Comparison of ENCODE assay signal across 18 cellular contexts in the genomic region with DNA sequence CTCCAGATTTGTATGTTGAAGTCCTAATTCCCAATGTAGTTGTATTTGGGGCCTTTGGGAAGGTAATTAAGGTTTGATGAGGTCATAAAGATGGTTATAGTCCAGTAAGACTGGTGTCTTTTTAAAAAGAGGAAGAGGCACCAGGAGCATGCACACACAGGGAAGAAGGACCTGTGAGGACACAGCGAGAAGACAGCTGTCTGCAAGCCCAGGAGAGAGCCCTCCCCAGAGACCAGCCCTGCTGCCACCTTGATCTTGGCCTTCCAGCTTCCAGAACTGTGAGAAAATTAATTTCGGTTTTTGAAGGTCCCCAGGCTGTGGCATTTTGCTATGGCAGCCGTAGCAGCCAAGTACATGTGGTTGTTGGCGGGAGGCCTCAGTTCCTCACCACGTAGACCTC.
"Had no signal": no experiment of that assay in that cellular context is flagged by ENCODE, and none has a peak within 500 bp of the region (broad histone marks: within the 10 kb centered on the region; RNA-seq: fewer than 3 reads in every experiment).

No MANE protein-coding gene starts in this region.

- H3K4me1 ChIP-seq: gastroesophageal sphincter, heart left ventricle, pancreas, testis, vagina had no signal

- H3K36me3 ChIP-seq: gastroesophageal sphincter, heart left ventricle, pancreas, vagina had no signal

- H3K4me3 Mint-ChIP-seq: activated CD4-positive, alpha-beta memory T cell treated with anti-CD3 and anti-CD28 coated beads for 36 hours; activated naive CD4-positive, alpha-beta T cell treated with anti-CD3 and anti-CD28 coated beads, Interleukin-2, amount 50 U/mL, for 24 hours; brain; nephron progenitor cell; stimulated activated memory B cell treated with anti-CD40 and anti-IgM and Interleukin-4, amounts not matched to agents 10 μg/mL and 1 μg/mL and 100 μg/mL, for 72 hours; type B pancreatic cell had no signal

- H3K4me1 Mint-ChIP-seq: activated naive CD4-positive, alpha-beta T cell treated with anti-CD3 and anti-CD28 coated beads, Interleukin-2, amount 50 U/mL, for 24 hours; brain; stimulated activated memory B cell treated with anti-CD40 and anti-IgM and Interleukin-4, amounts not matched to agents 10 μg/mL and 1 μg/mL and 100 μg/mL, for 72 hours had no signal

- H3K9me3 ChIP-seq: pancreas, testis, vagina had no signal

- DNase-seq: activated CD4-positive, alpha-beta memory T cell treated with anti-CD3 and anti-CD28 coated beads for 36 hours; activated CD4-positive, alpha-beta T cell treated with anti-CD3 and anti-CD28 coated beads for 48 hours; activated gamma-delta T cell treated with Interleukin-2 at 50 U/mL for 16 hours; heart left ventricle; left ventricle myocardium superior; nephron progenitor cell; right cardiac atrium; stimulated activated CD4-positive, alpha-beta T cell treated with anti-CD3 and anti-CD28 coated beads, Interleukin-2, amount 100 ng/mL, for 24 hours; testis had no signal

- H3K4me3 ChIP-seq: gastroesophageal sphincter, heart left ventricle, pancreas, skin epidermis, testis, vagina had no signal

- H3K9me3 Mint-ChIP-seq: activated CD4-positive, alpha-beta memory T cell treated with anti-CD3 and anti-CD28 coated beads for 36 hours; activated naive CD4-positive, alpha-beta T cell treated with anti-CD3 and anti-CD28 coated beads, Interleukin-2, amount 50 U/mL, for 24 hours; type B pancreatic cell had no signal

- ATAC-seq: gastroesophageal sphincter; heart left ventricle; left ventricle myocardium superior; pancreas; right cardiac atrium; stimulated activated memory B cell treated with anti-CD40 and anti-IgM and Interleukin-4, amounts not matched to agents 10 μg/mL and 1 μg/mL and 100 μg/mL, for 72 hours had no signal

- H3K27ac Mint-ChIP-seq: activated CD4-positive, alpha-beta memory T cell treated with anti-CD3 and anti-CD28 coated beads for 36 hours; activated naive CD4-positive, alpha-beta T cell treated with anti-CD3 and anti-CD28 coated beads, Interleukin-2, amount 50 U/mL, for 24 hours; brain; stimulated activated memory B cell treated with anti-CD40 and anti-IgM and Interleukin-4, amounts not matched to agents 10 μg/mL and 1 μg/mL and 100 μg/mL, for 72 hours; type B pancreatic cell had no signal

- H3K27me3 Mint-ChIP-seq: activated CD4-positive, alpha-beta memory T cell treated with anti-CD3 and anti-CD28 coated beads for 36 hours; activated naive CD4-positive, alpha-beta T cell treated with anti-CD3 and anti-CD28 coated beads, Interleukin-2, amount 50 U/mL, for 24 hours; stimulated activated memory B cell treated with anti-CD40 and anti-IgM and Interleukin-4, amounts not matched to agents 10 μg/mL and 1 μg/mL and 100 μg/mL, for 72 hours had no signal

- H3K27me3 ChIP-seq: heart left ventricle, pancreas, testis, vagina had no signal

- H3K27ac ChIP-seq: epithelial cell of prostate, gastroesophageal sphincter, heart left ventricle, pancreas, skin epidermis, testis, vagina had no signal

- H3K36me3 Mint-ChIP-seq: activated CD4-positive, alpha-beta memory T cell treated with anti-CD3 and anti-CD28 coated beads for 36 hours; activated naive CD4-positive, alpha-beta T cell treated with anti-CD3 and anti-CD28 coated beads, Interleukin-2, amount 50 U/mL, for 24 hours; brain; stimulated activated memory B cell treated with anti-CD40 and anti-IgM and Interleukin-4, amounts not matched to agents 10 μg/mL and 1 μg/mL and 100 μg/mL, for 72 hours; type B pancreatic cell had no signal
